11 cellular contexts compared by ENCODE assay signal in genomic region chr4:94533405-94534223, GRCh38.
A peak's percentile ranks its signal among the peaks of the same experiment; 100 is the strongest.
DNase-seq lines count a peak whose midpoint lies in the region; ATAC-seq, FAIRE-seq and TF ChIP-seq lines count a peak whose summit lies in the region.
"Had no signal": no experiment of that assay in that cellular context is flagged by ENCODE, and none has a peak within 500 bp of the region (broad histone marks: within the 10 kb centered on the region; RNA-seq: fewer than 3 reads in every experiment).

No MANE protein-coding gene starts in this region.

- 0 out of 2 replicates have a peak, but pooled peaks cover 5% of the 10 kb centered on the region for H4K20me1 ChIP-seq in HepG2 (ENCODE audit: insufficient read depth, low read length)

- TF ChIP-seq CTCF in RWPE2 (IDR thresholded peaks at IDR 0.05; ENCODE audit: poor library complexity, severe bottlenecking) (no peak), HepG2 (CRISPR knock-in tag; IDR thresholded peaks at IDR 0.05) (no peak)

- BruUV-seq in HepG2 (replicated peaks; lab: Mats Ljungman, UMichigan), result no TSS peak

- CTCF ChIA-PET in HepG2 (lab: Yijun Ruan, JAX; ENCODE audit: low intra/inter-chr PET ratio, low total read pairs), result no interaction called here

- TF ChIP-seq POLR2A in HepG2 (IDR thresholded peaks at IDR 0.05; ENCODE audit: insufficient read depth in 1 of 2, low read depth in 2 of 2, low read length in 2 of 2), result no peak

- TF ChIP-seq EP300 in HepG2 (IDR thresholded peaks at IDR 0.05; ENCODE audit: low read depth in 2 of 2, low read length in 2 of 2) (no peak), HepG2 (CRISPR knock-in tag; IDR thresholded peaks at IDR 0.05; ENCODE audit: borderline replicate concordance) (no peak)

- in situ Hi-C loops in HepG2 (cut with HindIII; ENCODE audit: extremely low pct_ligation_motif_present, low pct_unique_long_range_greater_than_20kb), result no loop called here

- DNase-seq in DMS153 (lab: John Stamatoyannopoulos, UW), result peak; percentile 90
- DNase-seq in RWPE2 (ENCODE audit: low spot score), result no peak
- no peak for DNase-seq in HepG2 (ENCODE audit: low spot score)
- DNase-seq in stimulated activated CD4-positive, alpha-beta T cell treated with anti-CD3 and anti-CD28 coated beads, Interleukin-4, amount 100 ng/mL, for 1 hour, result no peak
- no peak for DNase-seq in AG08396 (ENCODE audit: low spot score)
- DNase-seq in dedifferentiated amniotic fluid mesenchymal stem cell (ENCODE audit: extremely low spot score), result no peak
- DNase-seq: nucleus accumbens, SHP77 treated with DMSO at 0.1 percent for 48 hours, WERI-Rb-1 had no signal

- H2AFZ ChIP-seq in HepG2 (ENCODE audit: low read length), result no peak overlapping the region

- H3K36me3 ChIP-seq in RWPE2 (ENCODE audit: low read depth) (peaks cover 6% of the 10 kb centered on the region; the same call in 1 of the 2 replicates), HepG2 (replicated peaks in 1 of 2; ENCODE audit: control insufficient read depth in 1 of 2, insufficient read depth in 2 of 2, low read length in 2 of 2) (peaks cover 0 to 6% of the 10 kb centered on the region in 2 experiments; a peak in 1 of 5 replicates)
- H3K36me3 ChIP-seq: WERI-Rb-1 had no signal

- ATAC-seq in HG03460 (IDR thresholded peaks at IDR 0.05; ENCODE audit: unreplicated experiment) (peak; percentile 29), RWPE2 (ENCODE audit: low read depth) (no peak), HepG2 (no peak), HG02981 (IDR thresholded peaks at IDR 0.05; ENCODE audit: unreplicated experiment) (no peak)

- H3K27me3 ChIP-seq in RWPE2 (ENCODE audit: insufficient read depth, poor library complexity, severe bottlenecking) (no peaks in the 10 kb centered on the region), HepG2 (ENCODE audit: control insufficient read depth in 1 of 2, insufficient read depth in 2 of 2, low read length in 2 of 2) (no peaks in the 10 kb centered on the region)

- H3K4me1 ChIP-seq in RWPE2 (ENCODE audit: insufficient read depth, poor library complexity, severe bottlenecking) (peaks cover 73% of the 10 kb centered on the region), HepG2 (ENCODE audit: insufficient read depth, low read length) (peaks cover 25% of the 10 kb centered on the region)

- POLR2A ChIA-PET in HepG2 (lab: Yijun Ruan, JAX), result no interaction called here

- intact Hi-C loops in HepG2 (cut with micrococcal nuclease; ENCODE audit: unreplicated experiment), result no loop called here

- 97% methylated on average over 4 of the region's 4 CpGs for WGBS in HepG2 (ENCODE audit: low lambda C conversion rate)

- no peak for TF ChIP-seq RAD21 in HepG2 (CRISPR knock-in tag; IDR thresholded peaks at IDR 0.05)

- H3K79me2 ChIP-seq in HepG2 (ENCODE audit: insufficient read depth, low read length), result peaks cover 10% of the 10 kb centered on the region

- H3K4me3 ChIP-seq in RWPE2 (ENCODE audit: severe bottlenecking) (no peak overlapping the region), HepG2 (replicated peaks in 1 of 3; ENCODE audit: insufficient read depth in 1 of 3, low read depth in 2 of 3, low read length in 3 of 3) (no peak overlapping the region)

- H3K27ac ChIP-seq in RWPE2 (ENCODE audit: poor library complexity, severe bottlenecking), result peak overlapping the region; percentile 53
- no peak overlapping the region for H3K27ac ChIP-seq in HepG2 (ENCODE audit: extremely low read length, insufficient read depth, low read length)
- H3K27ac ChIP-seq: WERI-Rb-1 had no signal

- FAIRE-seq in HepG2 (lab: Jason Lieb, UNC), result no peak

- H3K9ac ChIP-seq in HepG2 (ENCODE audit: insufficient read depth, low read depth, low read length), result no peak overlapping the region

- H3K4me2 ChIP-seq in HepG2 (ENCODE audit: low read depth, low read length), result no peak overlapping the region

- H3K9me3 ChIP-seq in RWPE2 (ENCODE audit: severe bottlenecking) (no peaks in the 10 kb centered on the region), HepG2 (ENCODE audit: low read length) (no peaks in the 10 kb centered on the region)

TF ChIP-seq in HepG2, 621 proteins besides CTCF, POLR2A, EP300 and RAD21:
- TF ChIP-seq MBD4 (IDR thresholded peaks at IDR 0.05; ENCODE audit: borderline replicate concordance, low read length) (no peak), ESRRA (CRISPR knock-in tag; IDR thresholded peaks at IDR 0.05; ENCODE audit: low read depth) (no peak), ZNF101 (CRISPR knock-in tag; IDR thresholded peaks at IDR 0.05; ENCODE audit: borderline replicate concordance, low read depth) (no peak), ZFP41 (CRISPR knock-in tag; IDR thresholded peaks at IDR 0.05; ENCODE audit: borderline replicate concordance) (no peak), ZNF160 (CRISPR knock-in tag; IDR thresholded peaks at IDR 0.05) (no peak), CEBPG (CRISPR knock-in tag; IDR thresholded peaks at IDR 0.05) (0 out of 2 replicates have a peak, but pooled peaks have one; percentile 5), HMGXB4 (CRISPR knock-in tag; IDR thresholded peaks at IDR 0.05; ENCODE audit: borderline replicate concordance in 1 of 2, low read depth in 1 of 2) (no peak), ZNF747 (CRISPR knock-in tag; IDR thresholded peaks at IDR 0.05; ENCODE audit: borderline replicate concordance) (no peak)
